16 cellular contexts compared by ENCODE assay signal in the genomic region with DNA sequence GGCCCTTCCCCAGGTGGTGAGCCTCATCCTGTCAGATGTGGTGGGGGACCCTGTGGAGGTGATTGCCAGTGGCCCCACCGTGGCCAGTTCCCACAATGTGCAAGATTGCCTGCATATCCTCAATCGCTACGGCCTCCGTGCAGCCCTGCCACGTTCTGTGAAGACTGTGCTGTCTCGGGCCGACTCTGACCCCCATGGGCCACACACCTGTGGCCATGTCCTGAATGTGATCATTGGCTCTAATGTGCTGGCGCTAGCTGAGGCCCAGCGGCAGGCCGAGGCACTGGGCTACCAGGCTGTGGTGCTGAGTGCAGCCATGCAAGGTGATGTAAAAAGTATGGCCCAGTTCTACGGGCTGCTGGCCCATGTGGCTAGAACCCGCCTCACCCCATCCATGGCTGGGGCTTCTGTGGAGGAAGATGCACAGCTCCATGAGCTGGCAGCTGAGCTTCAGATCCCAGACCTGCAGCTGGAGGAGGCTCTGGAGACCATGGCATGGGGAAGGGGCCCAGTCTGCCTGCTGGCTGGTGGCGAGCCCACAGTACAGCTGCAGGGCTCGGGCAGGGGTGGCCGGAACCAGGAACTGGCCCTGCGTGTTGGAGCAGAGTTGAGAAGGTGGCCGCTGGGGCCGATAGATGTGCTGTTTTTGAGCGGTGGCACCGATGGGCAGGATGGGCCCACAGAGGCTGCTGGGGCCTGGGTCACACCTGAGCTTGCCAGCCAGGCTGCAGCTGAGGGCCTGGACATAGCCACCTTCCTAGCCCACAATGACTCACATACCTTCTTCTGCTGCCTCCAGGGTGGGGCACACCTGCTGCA. TPM values are rescaled to one million over a fixed set of nuclear protein-coding genes. Genes with fewer than 3 reads are reported as not detected.
DNase-seq lines count a peak whose midpoint lies in the region; ATAC-seq, FAIRE-seq and TF ChIP-seq lines count a peak whose summit lies in the region.
"Had no signal": no experiment of that assay in that cellular context is flagged by ENCODE, and none has a peak within 500 bp of the region (broad histone marks: within the 10 kb centered on the region; RNA-seq: fewer than 3 reads in every experiment).

No MANE protein-coding gene starts in this region.

- TF ChIP-seq POLR2A in HepG2 (IDR thresholded peaks at IDR 0.05; ENCODE audit: insufficient read depth in 1 of 2, low read depth in 2 of 2, low read length in 2 of 2): peak in 1 of 2 experiments; percentile 26; a peak in 1 of 4 replicates

- H3K4me2 ChIP-seq in HepG2 (ENCODE audit: low read depth, low read length) (peak overlapping the region; percentile 97), osteoblast (ENCODE audit: insufficient read depth, low read length) (no peak overlapping the region)

- no peak for ATAC-seq in activated CD8-positive, alpha-beta T cell treated with anti-CD3 and anti-CD28 coated beads, Interleukin-2, amount 10 ng/mL, durations not matched to agents 7 days and 5 days
- no peak for ATAC-seq in activated CD8-positive, alpha-beta T cell treated with anti-CD3 and anti-CD28 coated beads for 36 hours
- no peak for ATAC-seq in HepG2
- ATAC-seq: CD8-positive, alpha-beta T cell had no signal

- no peaks in the 10 kb centered on the region for H3K9me3 Mint-ChIP-seq in activated CD8-positive, alpha-beta T cell treated with anti-CD3 and anti-CD28 coated beads, Interleukin-2, amount 10 ng/mL, durations not matched to agents 7 days and 5 days (ENCODE audit: insufficient read depth)
- H3K9me3 Mint-ChIP-seq in activated CD8-positive, alpha-beta T cell treated with anti-CD3 and anti-CD28 coated beads for 36 hours: no peaks in the 10 kb centered on the region
- H3K9me3 Mint-ChIP-seq: CD8-positive, alpha-beta T cell had no signal

- no peaks in the 10 kb centered on the region for H3K9me3 ChIP-seq in adipocyte (ENCODE audit: control insufficient read depth, low read length)
- no peaks in the 10 kb centered on the region for H3K9me3 ChIP-seq in HepG2 (ENCODE audit: low read length)
- no peaks in the 10 kb centered on the region for H3K9me3 ChIP-seq in osteoblast (ENCODE audit: low read depth, low read length)

- peaks cover 34% of the 10 kb centered on the region for H4K20me1 ChIP-seq in HepG2 (ENCODE audit: insufficient read depth, low read length)
- peaks cover 2% of the 10 kb centered on the region for H4K20me1 ChIP-seq in osteoblast (ENCODE audit: insufficient read depth, low read length)

- WGBS in HepG2 (ENCODE audit: low lambda C conversion rate): 92% methylated on average over 10 of the region's 20 CpGs

- H3K27me3 ChIP-seq in adipocyte (replicated peaks; ENCODE audit: control insufficient read depth, insufficient read depth, low read length): peaks cover under 1% of the 10 kb centered on the region
- no peaks in the 10 kb centered on the region; a peak in 1 of 5 replicates for H3K27me3 ChIP-seq in HepG2 (ENCODE audit: control insufficient read depth in 1 of 2, insufficient read depth in 2 of 2, low read length in 2 of 2)
- H3K27me3 ChIP-seq in osteoblast (ENCODE audit: insufficient read depth, low read length): no peaks in the 10 kb centered on the region

- H2AFZ ChIP-seq in HepG2 (ENCODE audit: low read length) (no peak overlapping the region), osteoblast (ENCODE audit: low read length) (no peak overlapping the region)

- H3K4me3 ChIP-seq in adipocyte (ENCODE audit: low read length) (no peak overlapping the region), HepG2 (replicated peaks in 1 of 3; ENCODE audit: insufficient read depth in 1 of 3, low read depth in 2 of 3, low read length in 3 of 3) (0 out of 6 replicates have a peak overlapping the region, but pooled peaks of 1 of the 3 experiments have one; percentile 97), osteoblast (ENCODE audit: insufficient read depth, low read length) (no peak overlapping the region)

- H3K9ac ChIP-seq in adipocyte (ENCODE audit: low read length) (peak overlapping the region; percentile 16), HepG2 (ENCODE audit: insufficient read depth, low read depth, low read length) (peak overlapping the region; percentile 99; the same call in 1 of the 2 replicates)

- H3K27me3 Mint-ChIP-seq in activated CD8-positive, alpha-beta T cell treated with anti-CD3 and anti-CD28 coated beads, Interleukin-2, amount 10 ng/mL, durations not matched to agents 7 days and 5 days (ENCODE audit: low read depth): no peaks in the 10 kb centered on the region
- H3K27me3 Mint-ChIP-seq in activated CD8-positive, alpha-beta T cell treated with anti-CD3 and anti-CD28 coated beads for 36 hours: no peaks in the 10 kb centered on the region

- CTCF ChIA-PET in activated CD8-positive, alpha-beta T cell treated with anti-CD3 and anti-CD28 coated beads, Interleukin-2, amount 10 ng/mL, durations not matched to agents 7 days and 5 days (lab: Charles Lee): interaction anchor here (0.8 to 7.9 kb wide), 11 partner anchors 9 to 93 kb away, joined by 3 to 102 read pairs (median 3); a partner anchor contains a TSS
- CTCF ChIA-PET in activated CD8-positive, alpha-beta T cell treated with anti-CD3 and anti-CD28 coated beads for 36 hours (lab: Charles Lee): interaction anchor here (0.6 to 18.7 kb wide), 9 partner anchors 8 to 154 kb away, joined by 3 to 264 read pairs (median 5); no protein-coding TSS in a partner anchor
- CTCF ChIA-PET in HepG2 (lab: Yijun Ruan, JAX; ENCODE audit: low intra/inter-chr PET ratio, low total read pairs): interaction anchor here (1.7 to 3.8 kb wide), 2 partner anchors 47 to 92 kb away, joined by 5 to 49 read pairs; no protein-coding TSS in a partner anchor

- H3K4me1 ChIP-seq in adipocyte (ENCODE audit: control insufficient read depth, insufficient read depth, low read length) (peaks cover 22% of the 10 kb centered on the region), HepG2 (ENCODE audit: insufficient read depth, low read length) (peaks cover 42% of the 10 kb centered on the region), osteoblast (ENCODE audit: insufficient read depth, low read length) (peaks cover 7% of the 10 kb centered on the region)

- in situ Hi-C loops in HepG2 (cut with HindIII; ENCODE audit: extremely low pct_ligation_motif_present, low pct_unique_long_range_greater_than_20kb): loop anchor here (5.0 kb wide), 2 partner anchors 55 to 95 kb away; no protein-coding TSS in a partner anchor

- intact Hi-C loops in activated CD8-positive, alpha-beta T cell treated with anti-CD3 and anti-CD28 coated beads for 36 hours (cut with micrococcal nuclease): loop anchor here (5.0 kb wide), 1 partner anchor 155 kb away; a partner anchor contains a TSS
- intact Hi-C loops in HepG2 (cut with micrococcal nuclease; ENCODE audit: unreplicated experiment): loop anchor here (5.0 kb wide), 1 partner anchor 95 kb away; no protein-coding TSS in a partner anchor

- H3K27ac Mint-ChIP-seq in activated CD8-positive, alpha-beta T cell treated with anti-CD3 and anti-CD28 coated beads, Interleukin-2, amount 10 ng/mL, durations not matched to agents 7 days and 5 days: peak overlapping the region; percentile 78
- no peak overlapping the region for H3K27ac Mint-ChIP-seq in activated CD8-positive, alpha-beta T cell treated with anti-CD3 and anti-CD28 coated beads for 36 hours
- H3K27ac Mint-ChIP-seq: CD8-positive, alpha-beta T cell had no signal

- TF ChIP-seq EP300 in HepG2 (IDR thresholded peaks at IDR 0.05; ENCODE audit: low read depth in 2 of 2, low read length in 2 of 2) (no peak), HepG2 (CRISPR knock-in tag; IDR thresholded peaks at IDR 0.05; ENCODE audit: borderline replicate concordance) (no peak)

- peaks cover 29% of the 10 kb centered on the region for H3K4me1 Mint-ChIP-seq in activated CD8-positive, alpha-beta T cell treated with anti-CD3 and anti-CD28 coated beads, Interleukin-2, amount 10 ng/mL, durations not matched to agents 7 days and 5 days (ENCODE audit: low read depth)
- H3K4me1 Mint-ChIP-seq in activated CD8-positive, alpha-beta T cell treated with anti-CD3 and anti-CD28 coated beads for 36 hours (ENCODE audit: low read depth): peaks cover 17% of the 10 kb centered on the region

- H3K4me3 Mint-ChIP-seq in activated CD8-positive, alpha-beta T cell treated with anti-CD3 and anti-CD28 coated beads, Interleukin-2, amount 10 ng/mL, durations not matched to agents 7 days and 5 days: no peak overlapping the region
- no peak overlapping the region for H3K4me3 Mint-ChIP-seq in activated CD8-positive, alpha-beta T cell treated with anti-CD3 and anti-CD28 coated beads for 36 hours
- H3K4me3 Mint-ChIP-seq: CD8-positive, alpha-beta T cell had no signal

- H3K79me2 ChIP-seq in HepG2 (ENCODE audit: insufficient read depth, low read length) (peaks cover 24% of the 10 kb centered on the region), osteoblast (ENCODE audit: insufficient read depth, low read length) (peaks cover 30% of the 10 kb centered on the region)

- no TSS peak for BruUV-seq in HepG2 (replicated peaks; lab: Mats Ljungman, UMichigan)

- no peak for TF ChIP-seq CTCF in activated CD8-positive, alpha-beta T cell treated with anti-CD3 and anti-CD28 coated beads for 36 hours (IDR thresholded peaks at IDR 0.05)
- TF ChIP-seq CTCF in HepG2 (CRISPR knock-in tag; IDR thresholded peaks at IDR 0.05) (no peak), osteoblast (IDR thresholded peaks at IDR 0.05; ENCODE audit: extremely low read depth, low read depth, low read length) (no peak)

- peaks cover 12% of the 10 kb centered on the region for H3K36me3 Mint-ChIP-seq in activated CD8-positive, alpha-beta T cell treated with anti-CD3 and anti-CD28 coated beads, Interleukin-2, amount 10 ng/mL, durations not matched to agents 7 days and 5 days (ENCODE audit: low read depth)
- H3K36me3 Mint-ChIP-seq in activated CD8-positive, alpha-beta T cell treated with anti-CD3 and anti-CD28 coated beads for 36 hours (ENCODE audit: low read depth): peaks cover 9% of the 10 kb centered on the region

- H3K27ac ChIP-seq in HepG2 (ENCODE audit: extremely low read length, insufficient read depth, low read length) (no peak overlapping the region), osteoblast (ENCODE audit: low read depth, low read length) (no peak overlapping the region)
- H3K27ac ChIP-seq: 22Rv1, HL-60 had no signal

- DNase-seq in activated CD8-positive, alpha-beta T cell treated with anti-CD3 and anti-CD28 coated beads, Interleukin-2, amount 10 ng/mL, durations not matched to agents 7 days and 5 days: no peak
- DNase-seq in activated CD8-positive, alpha-beta T cell treated with anti-CD3 and anti-CD28 coated beads for 36 hours: no peak
- no peak for DNase-seq in adipocyte (ENCODE audit: low read depth)
- DNase-seq in HepG2 (ENCODE audit: low spot score): no peak
- DNase-seq in osteoblast (ENCODE audit: insufficient read length, low spot score, missing footprints): peak; percentile 42
- DNase-seq in stimulated activated CD4-positive, alpha-beta T cell treated with anti-CD3 and anti-CD28 coated beads, Interleukin-4, amount 100 ng/mL, for 24 hours: no peak
- no peak for DNase-seq in KG1 (lab: John Stamatoyannopoulos, UW)
- DNase-seq in hepatic stellate cell (ENCODE audit: low spot score): no peak
- DNase-seq: CD8-positive, alpha-beta T cell; DMS79 treated with DMSO at 0.1 percent for 48 hours; NCI-H1417 treated with DMSO at 0.1 percent for 48 hours; NCI-H1930; NCI-H526 treated with DMSO at 0.1 percent for 48 hours had no signal

- POLR2A ChIA-PET in activated CD8-positive, alpha-beta T cell treated with anti-CD3 and anti-CD28 coated beads, Interleukin-2, amount 10 ng/mL, durations not matched to agents 7 days and 5 days (lab: Charles Lee): interaction anchor here (0.6 kb wide), 1 partner anchor 9 kb away, joined by 4 read pairs; no protein-coding TSS in a partner anchor
- POLR2A ChIA-PET in activated CD8-positive, alpha-beta T cell treated with anti-CD3 and anti-CD28 coated beads for 36 hours (lab: Charles Lee): interaction anchor here (0.8 to 31.0 kb wide), 2 partner anchors 12 to 58 kb away, joined by 3 to 949 read pairs; a partner anchor contains a TSS
- POLR2A ChIA-PET in HepG2 (lab: Yijun Ruan, JAX): interaction anchor here (1.0 to 2.4 kb wide), 4 partner anchors 15 to 54 kb away, joined by 3 to 5 read pairs (median 4); a partner anchor contains a TSS

- no peak for TF ChIP-seq RAD21 in HepG2 (CRISPR knock-in tag; IDR thresholded peaks at IDR 0.05)

- H3K36me3 ChIP-seq in adipocyte (ENCODE audit: control insufficient read depth, insufficient read depth, low read length, severe bottlenecking): peaks cover 24% of the 10 kb centered on the region
- peaks cover 11 to 22% of the 10 kb centered on the region in 2 experiments; a peak in 4 of 5 replicates for H3K36me3 ChIP-seq in HepG2 (replicated peaks in 1 of 2; ENCODE audit: control insufficient read depth in 1 of 2, insufficient read depth in 2 of 2, low read length in 2 of 2)
- peaks cover 10% of the 10 kb centered on the region for H3K36me3 ChIP-seq in osteoblast (ENCODE audit: insufficient read depth, low read length)

- no peak for FAIRE-seq in HepG2 (lab: Jason Lieb, UNC)
- FAIRE-seq: G401.6 had no signal

RNA-seq across cellular contexts. Expression of a gene that starts 4.8 kb away (rescaled TPM):
- 10 to 100 TPM; 24.7 to 25.6 TPM for total RNA-seq in activated CD8-positive, alpha-beta T cell treated with anti-CD3 and anti-CD28 coated beads, Interleukin-2, amount 10 ng/mL, durations not matched to agents 7 days and 5 days
- total RNA-seq in activated CD8-positive, alpha-beta T cell treated with anti-CD3 and anti-CD28 coated beads for 36 hours: 10 to 100 TPM; 21.6 to 21.9 TPM
- total RNA-seq in HepG2 (2016; rRNA removed; fragmentation: Illumina TruSeq; extraction: Trizol) (91.7 and 126 TPM in 2 replicates), osteoblast (13.8 and 15.0 TPM in 2 replicates)
- 33.8 and 34.0 TPM in 2 replicates for total RNA-seq in HepG2 (2016; cell fraction: cytosol; rRNA removed; fragmentation: Illumina TruSeq; extraction: Trizol; ENCODE audit: low read depth)
- 89.0 and 132 TPM in 2 replicates for total RNA-seq in HepG2 (2016; cell fraction: insoluble cytoplasmic fraction; rRNA removed; fragmentation: Illumina TruSeq; extraction: Trizol)
- 68.4 and 70.3 TPM in 2 replicates for total RNA-seq in HepG2 (2016; cell fraction: membrane; rRNA removed; fragmentation: Illumina TruSeq; extraction: Trizol)
- 155 and 170 TPM in 2 replicates for total RNA-seq in HepG2 (2016; cell fraction: nucleus; rRNA removed; fragmentation: Illumina TruSeq; extraction: Trizol)
- 70.0 and 102 TPM in 2 replicates for polyA plus RNA-seq in HepG2 (2011; rRNA removed)
- polyA plus RNA-seq in HepG2 (2011; cell fraction: cytosol; rRNA removed): 57.2 and 86.0 TPM in 2 replicates
- polyA plus RNA-seq in HepG2 (2011; cell fraction: nucleus; rRNA removed): 489 and 498 TPM in 2 replicates
- polyA plus RNA-seq in HepG2 (2012): 41.5 and 43.2 TPM in 2 replicates
- polyA plus RNA-seq in HepG2 (2016; cell fraction: cytosol; fragmentation: Illumina TruSeq; extraction: Trizol; ENCODE audit: low read depth): 21.7 and 24.0 TPM in 2 replicates
- 64.0 and 68.6 TPM in 2 replicates for polyA plus RNA-seq in HepG2 (2016; cell fraction: insoluble cytoplasmic fraction; fragmentation: Illumina TruSeq; extraction: Trizol; ENCODE audit: low read depth)
- 44.9 and 46.0 TPM in 2 replicates for polyA plus RNA-seq in HepG2 (2016; cell fraction: membrane; fragmentation: Illumina TruSeq; extraction: Trizol; ENCODE audit: low read depth)
- polyA plus RNA-seq in HepG2 (2016; cell fraction: nucleus; fragmentation: Illumina TruSeq; extraction: Trizol; ENCODE audit: insufficient read depth, low read depth): 216 and 226 TPM in 2 replicates
- polyA minus RNA-seq in HepG2 (2011; rRNA and poly(A)+ RNA removed; ENCODE audit: low replicate concordance): 13.9 and 184 TPM in 2 replicates
- 18.4 and 23.4 TPM in 2 replicates for polyA minus RNA-seq in HepG2 (2011; cell fraction: cytosol; rRNA and poly(A)+ RNA removed)
- 164 and 185 TPM in 2 replicates for polyA minus RNA-seq in HepG2 (2011; cell fraction: nucleus; rRNA and poly(A)+ RNA removed)

RNA-seq across cellular contexts. Expression of a gene that starts 14.0 kb away (rescaled TPM):
- 100 to 1,000 TPM; 131 TPM for total RNA-seq in activated CD8-positive, alpha-beta T cell treated with anti-CD3 and anti-CD28 coated beads, Interleukin-2, amount 10 ng/mL, durations not matched to agents 7 days and 5 days
- total RNA-seq in activated CD8-positive, alpha-beta T cell treated with anti-CD3 and anti-CD28 coated beads for 36 hours: 100 to 1,000 TPM; 103 to 105 TPM
- total RNA-seq in HepG2 (2016; rRNA removed; fragmentation: Illumina TruSeq; extraction: Trizol) (59.5 and 62.0 TPM in 2 replicates), osteoblast (54.2 and 58.3 TPM in 2 replicates)
- 6.3 and 6.7 TPM in 2 replicates for total RNA-seq in HepG2 (2016; cell fraction: cytosol; rRNA removed; fragmentation: Illumina TruSeq; extraction: Trizol; ENCODE audit: low read depth)
- 58.9 and 60.5 TPM in 2 replicates for total RNA-seq in HepG2 (2016; cell fraction: insoluble cytoplasmic fraction; rRNA removed; fragmentation: Illumina TruSeq; extraction: Trizol)
- 27.7 and 28.8 TPM in 2 replicates for total RNA-seq in HepG2 (2016; cell fraction: membrane; rRNA removed; fragmentation: Illumina TruSeq; extraction: Trizol)
- 32.4 and 32.6 TPM in 2 replicates for total RNA-seq in HepG2 (2016; cell fraction: nucleus; rRNA removed; fragmentation: Illumina TruSeq; extraction: Trizol)
- polyA plus RNA-seq in HepG2 (2011; rRNA removed): 39.1 and 41.9 TPM in 2 replicates
- polyA plus RNA-seq in HepG2 (2011; cell fraction: cytosol; rRNA removed): 23.5 and 37.7 TPM in 2 replicates
- polyA plus RNA-seq in HepG2 (2011; cell fraction: nucleus; rRNA removed): 10.7 and 14.5 TPM in 2 replicates
- polyA plus RNA-seq in HepG2 (2012): 48.3 and 52.2 TPM in 2 replicates
- polyA plus RNA-seq in HepG2 (2016; cell fraction: cytosol; fragmentation: Illumina TruSeq; extraction: Trizol; ENCODE audit: low read depth): 3.6 and 4.2 TPM in 2 replicates
- polyA plus RNA-seq in HepG2 (2016; cell fraction: insoluble cytoplasmic fraction; fragmentation: Illumina TruSeq; extraction: Trizol; ENCODE audit: low read depth): 60.6 and 66.1 TPM in 2 replicates
- polyA plus RNA-seq in HepG2 (2016; cell fraction: membrane; fragmentation: Illumina TruSeq; extraction: Trizol; ENCODE audit: low read depth): 13.9 and 15.0 TPM in 2 replicates
- polyA plus RNA-seq in HepG2 (2016; cell fraction: nucleus; fragmentation: Illumina TruSeq; extraction: Trizol; ENCODE audit: insufficient read depth, low read depth): 38.8 and 40.8 TPM in 2 replicates
- polyA minus RNA-seq in HepG2 (2011; rRNA and poly(A)+ RNA removed; ENCODE audit: low replicate concordance): 52.7 and 77.7 TPM in 2 replicates
- 29.3 and 33.9 TPM in 2 replicates for polyA minus RNA-seq in HepG2 (2011; cell fraction: cytosol; rRNA and poly(A)+ RNA removed)
- polyA minus RNA-seq in HepG2 (2011; cell fraction: nucleus; rRNA and poly(A)+ RNA removed): 28.7 and 33.2 TPM in 2 replicates

RNA-seq across cellular contexts. Expression of a gene that starts 23.7 kb away (rescaled TPM):
- 10 to 100 TPM; 18.1 to 20.2 TPM for total RNA-seq in activated CD8-positive, alpha-beta T cell treated with anti-CD3 and anti-CD28 coated beads, Interleukin-2, amount 10 ng/mL, durations not matched to agents 7 days and 5 days
- total RNA-seq in activated CD8-positive, alpha-beta T cell treated with anti-CD3 and anti-CD28 coated beads for 36 hours: 10 to 100 TPM in 1 of 2 experiments, 1 to 10 TPM in 1; 9.2 to 10.2 TPM
- total RNA-seq in HepG2 (2016; rRNA removed; fragmentation: Illumina TruSeq; extraction: Trizol) (0.42 and 0.64 TPM in 2 replicates), osteoblast (8.0 and 8.7 TPM in 2 replicates)
- total RNA-seq in HepG2 (2016; cell fraction: cytosol; rRNA removed; fragmentation: Illumina TruSeq; extraction: Trizol; ENCODE audit: low read depth): under 0.01 and 0.35 TPM in 2 replicates
- 0.18 and 0.74 TPM in 2 replicates for total RNA-seq in HepG2 (2016; cell fraction: insoluble cytoplasmic fraction; rRNA removed; fragmentation: Illumina TruSeq; extraction: Trizol)
- total RNA-seq in HepG2 (2016; cell fraction: membrane; rRNA removed; fragmentation: Illumina TruSeq; extraction: Trizol): 0.07 and 0.22 TPM in 2 replicates
- 1.7 and 2.1 TPM in 2 replicates for total RNA-seq in HepG2 (2016; cell fraction: nucleus; rRNA removed; fragmentation: Illumina TruSeq; extraction: Trizol)
- polyA plus RNA-seq in HepG2 (2011; rRNA removed): 3.5 and 4.8 TPM in 2 replicates
- polyA plus RNA-seq in HepG2 (2011; cell fraction: cytosol; rRNA removed): 0.85 and 1.5 TPM in 2 replicates
- polyA plus RNA-seq in HepG2 (2011; cell fraction: nucleus; rRNA removed): 32.0 and 33.0 TPM in 2 replicates
- polyA plus RNA-seq in HepG2 (2012): 2.0 and 3.0 TPM in 2 replicates
- 0.07 TPM in 1 of 2 replicates, not detected in the other for polyA plus RNA-seq in HepG2 (2016; cell fraction: cytosol; fragmentation: Illumina TruSeq; extraction: Trizol; ENCODE audit: low read depth)
- 0.13 and 0.34 TPM in 2 replicates for polyA plus RNA-seq in HepG2 (2016; cell fraction: insoluble cytoplasmic fraction; fragmentation: Illumina TruSeq; extraction: Trizol; ENCODE audit: low read depth)
- 0.09 and 0.14 TPM in 2 replicates for polyA plus RNA-seq in HepG2 (2016; cell fraction: membrane; fragmentation: Illumina TruSeq; extraction: Trizol; ENCODE audit: low read depth)
- polyA plus RNA-seq in HepG2 (2016; cell fraction: nucleus; fragmentation: Illumina TruSeq; extraction: Trizol; ENCODE audit: insufficient read depth, low read depth): 1.9 and 2.5 TPM in 2 replicates
- polyA minus RNA-seq in HepG2 (2011; rRNA and poly(A)+ RNA removed; ENCODE audit: low replicate concordance): 8.3 and 11.0 TPM in 2 replicates
- polyA minus RNA-seq in HepG2 (2011; cell fraction: cytosol; rRNA and poly(A)+ RNA removed): 0.35 and 0.99 TPM in 2 replicates
- 12.2 and 14.8 TPM in 2 replicates for polyA minus RNA-seq in HepG2 (2011; cell fraction: nucleus; rRNA and poly(A)+ RNA removed)

RNA-seq across cellular contexts. Expression of a gene that starts 46.9 kb away (rescaled TPM):
- 10 to 100 TPM; 90.7 to 91.9 TPM for total RNA-seq in activated CD8-positive, alpha-beta T cell treated with anti-CD3 and anti-CD28 coated beads, Interleukin-2, amount 10 ng/mL, durations not matched to agents 7 days and 5 days
- 100 to 1,000 TPM in 1 of 2 experiments, 10 to 100 TPM in 1; 94.3 to 100 TPM for total RNA-seq in activated CD8-positive, alpha-beta T cell treated with anti-CD3 and anti-CD28 coated beads for 36 hours
- total RNA-seq in HepG2 (2016; rRNA removed; fragmentation: Illumina TruSeq; extraction: Trizol) (1.5 and 2.5 TPM in 2 replicates), osteoblast (23.9 and 28.2 TPM in 2 replicates)
- 0.91 and 1.1 TPM in 2 replicates for total RNA-seq in HepG2 (2016; cell fraction: cytosol; rRNA removed; fragmentation: Illumina TruSeq; extraction: Trizol; ENCODE audit: low read depth)
- total RNA-seq in HepG2 (2016; cell fraction: insoluble cytoplasmic fraction; rRNA removed; fragmentation: Illumina TruSeq; extraction: Trizol): 2.2 and 2.4 TPM in 2 replicates
- 2.7 and 3.5 TPM in 2 replicates for total RNA-seq in HepG2 (2016; cell fraction: membrane; rRNA removed; fragmentation: Illumina TruSeq; extraction: Trizol)
- total RNA-seq in HepG2 (2016; cell fraction: nucleus; rRNA removed; fragmentation: Illumina TruSeq; extraction: Trizol): 2.0 and 2.1 TPM in 2 replicates
- 5.9 and 6.9 TPM in 2 replicates for polyA plus RNA-seq in HepG2 (2011; rRNA removed)
- 4.4 and 5.2 TPM in 2 replicates for polyA plus RNA-seq in HepG2 (2011; cell fraction: cytosol; rRNA removed)
- 20.6 and 21.3 TPM in 2 replicates for polyA plus RNA-seq in HepG2 (2011; cell fraction: nucleus; rRNA removed)
- 4.0 and 4.5 TPM in 2 replicates for polyA plus RNA-seq in HepG2 (2012)
- polyA plus RNA-seq in HepG2 (2016; cell fraction: cytosol; fragmentation: Illumina TruSeq; extraction: Trizol; ENCODE audit: low read depth): 0.99 and 1.1 TPM in 2 replicates
- 2.0 and 2.3 TPM in 2 replicates for polyA plus RNA-seq in HepG2 (2016; cell fraction: insoluble cytoplasmic fraction; fragmentation: Illumina TruSeq; extraction: Trizol; ENCODE audit: low read depth)
- 2.3 and 2.5 TPM in 2 replicates for polyA plus RNA-seq in HepG2 (2016; cell fraction: membrane; fragmentation: Illumina TruSeq; extraction: Trizol; ENCODE audit: low read depth)
- 3.6 and 4.3 TPM in 2 replicates for polyA plus RNA-seq in HepG2 (2016; cell fraction: nucleus; fragmentation: Illumina TruSeq; extraction: Trizol; ENCODE audit: insufficient read depth, low read depth)
- 8.9 and 14.9 TPM in 2 replicates for polyA minus RNA-seq in HepG2 (2011; rRNA and poly(A)+ RNA removed; ENCODE audit: low replicate concordance)
- polyA minus RNA-seq in HepG2 (2011; cell fraction: cytosol; rRNA and poly(A)+ RNA removed): 1.5 and 1.9 TPM in 2 replicates
- polyA minus RNA-seq in HepG2 (2011; cell fraction: nucleus; rRNA and poly(A)+ RNA removed): 2.7 and 3.7 TPM in 2 replicates

RNA-seq across cellular contexts. Expression of a gene that starts 53.5 kb away (rescaled TPM):
- 100 to 1,000 TPM; 154 to 162 TPM for total RNA-seq in activated CD8-positive, alpha-beta T cell treated with anti-CD3 and anti-CD28 coated beads, Interleukin-2, amount 10 ng/mL, durations not matched to agents 7 days and 5 days
- 100 to 1,000 TPM; 137 TPM for total RNA-seq in activated CD8-positive, alpha-beta T cell treated with anti-CD3 and anti-CD28 coated beads for 36 hours
- total RNA-seq in HepG2 (2016; rRNA removed; fragmentation: Illumina TruSeq; extraction: Trizol): 45.5 and 49.1 TPM in 2 replicates
- total RNA-seq in HepG2 (2016; cell fraction: cytosol; rRNA removed; fragmentation: Illumina TruSeq; extraction: Trizol; ENCODE audit: low read depth): 9.3 and 10.4 TPM in 2 replicates
- 46.7 and 47.5 TPM in 2 replicates for total RNA-seq in HepG2 (2016; cell fraction: insoluble cytoplasmic fraction; rRNA removed; fragmentation: Illumina TruSeq; extraction: Trizol)
- 18.1 and 19.8 TPM in 2 replicates for total RNA-seq in HepG2 (2016; cell fraction: membrane; rRNA removed; fragmentation: Illumina TruSeq; extraction: Trizol)
- total RNA-seq in HepG2 (2016; cell fraction: nucleus; rRNA removed; fragmentation: Illumina TruSeq; extraction: Trizol): 19.0 and 20.5 TPM in 2 replicates
- polyA plus RNA-seq in HepG2 (2011; rRNA removed): 108 and 123 TPM in 2 replicates
- 139 and 201 TPM in 2 replicates for polyA plus RNA-seq in HepG2 (2011; cell fraction: cytosol; rRNA removed)
- polyA plus RNA-seq in HepG2 (2011; cell fraction: nucleus; rRNA removed): 105 and 112 TPM in 2 replicates
- 63.2 and 85.2 TPM in 2 replicates for polyA plus RNA-seq in HepG2 (2012)
- polyA plus RNA-seq in HepG2 (2016; cell fraction: cytosol; fragmentation: Illumina TruSeq; extraction: Trizol; ENCODE audit: low read depth): 10.6 and 11.3 TPM in 2 replicates
- polyA plus RNA-seq in HepG2 (2016; cell fraction: insoluble cytoplasmic fraction; fragmentation: Illumina TruSeq; extraction: Trizol; ENCODE audit: low read depth): 55.3 and 58.3 TPM in 2 replicates
- 16.1 and 16.9 TPM in 2 replicates for polyA plus RNA-seq in HepG2 (2016; cell fraction: membrane; fragmentation: Illumina TruSeq; extraction: Trizol; ENCODE audit: low read depth)
- polyA plus RNA-seq in HepG2 (2016; cell fraction: nucleus; fragmentation: Illumina TruSeq; extraction: Trizol; ENCODE audit: insufficient read depth, low read depth): 37.2 and 39.4 TPM in 2 replicates
- polyA minus RNA-seq in HepG2 (2011; rRNA and poly(A)+ RNA removed; ENCODE audit: low replicate concordance): 46.6 and 135 TPM in 2 replicates
- polyA minus RNA-seq in HepG2 (2011; cell fraction: cytosol; rRNA and poly(A)+ RNA removed): 84.6 and 87.5 TPM in 2 replicates
- polyA minus RNA-seq in HepG2 (2011; cell fraction: nucleus; rRNA and poly(A)+ RNA removed): 18.5 and 25.0 TPM in 2 replicates
- total RNA-seq in osteoblast: 115 and 138 TPM in 2 replicates
